In genomic region chr20:37226889-37227288, GRCh38 we compare ENCODE assay signal across 17 cellular contexts. TPM values are rescaled to one million over a fixed set of nuclear protein-coding genes. Genes with fewer than 3 reads are reported as not detected.
DNase-seq lines count a peak whose midpoint lies in the region; ATAC-seq, FAIRE-seq and TF ChIP-seq lines count a peak whose summit lies in the region.
"Had no signal": no experiment of that assay in that cellular context is flagged by ENCODE, and none has a peak within 500 bp of the region (broad histone marks: within the 10 kb centered on the region; RNA-seq: fewer than 3 reads in every experiment).

No MANE protein-coding gene starts in this region.

- no peaks in the 10 kb centered on the region for H3K9me3 ChIP-seq in pancreas
- H3K9me3 ChIP-seq: A549, MG63 had no signal

- H3K4me3 ChIP-seq in astrocyte of the spinal cord (ENCODE audit: low read depth, low read length) (no peak overlapping the region), pancreas (no peak overlapping the region)
- H3K4me3 ChIP-seq: A549, MG63, skin epidermis had no signal

- TF ChIP-seq CTCF in astrocyte of the spinal cord (IDR thresholded peaks at IDR 0.05; ENCODE audit: low read depth, low read length): no peak
- no peak for TF ChIP-seq CTCF in pancreas (IDR thresholded peaks at IDR 0.05)
- TF ChIP-seq CTCF in GM20000 (IDR thresholded peaks at IDR 0.05; ENCODE audit: extremely low read depth, missing control alignments): no peak

- peaks cover 7 to 80% (median 64%) of the 10 kb centered on the region in 3 donors for H3K36me3 ChIP-seq in pancreas

- 86 to 93% methylated on average over 3 of the region's 3 CpGs for WGBS in pancreas, 2 donors

- no peaks in the 10 kb centered on the region for H3K27me3 ChIP-seq in pancreas
- H3K27me3 ChIP-seq: foreskin keratinocyte, MG63 had no signal

- peaks cover 7 to 8% (median 7%) of the 10 kb centered on the region in 3 donors for H3K4me1 ChIP-seq in pancreas
- H3K4me1 ChIP-seq: A549 had no signal

- H3K27ac ChIP-seq in pancreas: no peak overlapping the region
- H3K27ac ChIP-seq: A549, foreskin keratinocyte had no signal

- intact Hi-C loops in left cardiac atrium (cut with DNase I): no loop called here
- intact Hi-C loops in pancreas (cut with DNase I): no loop called here

- in situ Hi-C loops in astrocyte of the spinal cord (cut with HindIII; ENCODE audit: low sequenced_read_pairs): no loop called here

- DNase-seq in AG08395 (ENCODE audit: low spot score): peak; percentile 29
- DNase-seq in astrocyte of the spinal cord (ENCODE audit: low read depth, low spot score): peak; percentile 37
- peak; percentile 49 for DNase-seq in left cardiac atrium
- DNase-seq in pancreas: peak in 2 of 6 donors; percentile 15 to 32
- DNase-seq in GM20000 (ENCODE audit: low spot score): no peak
- DNase-seq in germinal center (ENCODE audit: low spot score): no peak
- no peak for DNase-seq in HT-29 (ENCODE audit: low spot score)
- no peak for DNase-seq in COR-L47 (lab: John Stamatoyannopoulos, UW)
- DNase-seq: activated CD8-positive, alpha-beta T cell treated with anti-CD3 and anti-CD28 coated beads for 36 hours; activated effector memory CD4-positive, alpha-beta T cell treated with anti-CD3 and anti-CD28 coated beads, Interleukin-2, amount 50 U/mL, for 16 hours; foreskin keratinocyte; immature natural killer cell; MG63; SHP77 treated with DMSO at 0.1 percent for 48 hours had no signal

- FAIRE-seq in pancreas (lab: Jason Lieb, UNC): no peak

- ATAC-seq in left cardiac atrium (peak; percentile 68 to 78), pancreas (peak in 3 of 4 donors; percentile 36 to 51 (median 42))
- ATAC-seq: A549; activated CD8-positive, alpha-beta T cell treated with anti-CD3 and anti-CD28 coated beads for 36 hours; foreskin keratinocyte; natural killer cell treated with Interleukin-12 subunit alpha and Interleukin-12 subunit beta and Interleukin-15 and Interleukin-18, amount 100 ng/mL, for 72 hours had no signal

RNA-seq across cellular contexts. Expression of gene GHRH, which starts 34.7 kb away (rescaled TPM):
- total RNA-seq in left cardiac atrium (10 to 100 TPM in 1 of 2 donors, 1 to 10 TPM in 1; 4.2 to 10.7 TPM), pancreas (not detected)
- polyA plus RNA-seq in pancreas: under 1 TPM in 1 of 2 donors, not detected in 1; 0.80 TPM
- total RNA-seq in HT-29 (2014; rRNA removed; shearing (Covaris generic)): not detected in 2 replicates
- total RNA-seq: activated CD8-positive, alpha-beta T cell treated with anti-CD3 and anti-CD28 coated beads for 36 hours; foreskin keratinocyte; natural killer cell treated with Interleukin-12 subunit alpha and Interleukin-12 subunit beta and Interleukin-15 and Interleukin-18, amount 100 ng/mL, for 72 hours had no signal
- polyA plus RNA-seq: A549, foreskin keratinocyte, immature natural killer cell had no signal

RNA-seq across cellular contexts. Expression of gene MROH8, which starts 47.5 kb away (rescaled TPM):
- total RNA-seq in left cardiac atrium (1 to 10 TPM; 4.8 to 6.8 TPM), pancreas (1 to 10 TPM; 1.1 to 1.8 (median 1.4) TPM)
- 1 to 10 TPM; 1.6 to 6.9 TPM for polyA plus RNA-seq in pancreas
- total RNA-seq in HT-29 (2014; rRNA removed; shearing (Covaris generic)): 0.55 TPM in 1 of 2 replicates, not detected in the other

RNA-seq across cellular contexts. Expression of gene RPN2, which starts 47.8 kb away (rescaled TPM):
- total RNA-seq in left cardiac atrium (100 to 1,000 TPM; 118 to 142 TPM), pancreas (100 to 1,000 TPM in 2 of 6 donors, 10 to 100 TPM in 4; 54.4 to 117 (median 87.6) TPM)
- polyA plus RNA-seq in pancreas: 10 to 100 TPM; 43.8 to 78.9 TPM
- total RNA-seq in HT-29 (2014; rRNA removed; shearing (Covaris generic)): 331 and 338 TPM in 2 replicates

Comparison
In these comparisons a context has a peak if more than half of its experiments do, and no peak if none do; other contexts are left out.
1. DNase-seq: peak in AG08395 (single experiment), astrocyte of the spinal cord (single experiment) and left cardiac atrium (single experiment); none in GM20000 (single experiment), germinal center (single experiment), HT-29 (single experiment) and COR-L47 (single experiment).